In genomic region chr13:30743319-30744055, GRCh38 we compare ENCODE assay signal across 8 cellular contexts. TPM values are rescaled to one million over a fixed set of nuclear protein-coding genes. Genes with fewer than 3 reads are reported as not detected.
A peak's percentile ranks its signal among the peaks of the same experiment; 100 is the strongest.
DNase-seq lines count a peak whose midpoint lies in the region; ATAC-seq, FAIRE-seq and TF ChIP-seq lines count a peak whose summit lies in the region.

No MANE protein-coding gene starts in this region.

- no peaks in the 10 kb centered on the region for H4K20me1 ChIP-seq in SK-N-SH (ENCODE audit: insufficient read depth)

- CTCF ChIA-PET in SK-N-SH (lab: Yijun Ruan, JAX) (no interaction called here), HEK293T (lab: Yijun Ruan, JAX) (no interaction called here)

- H3K4me3 ChIP-seq in SK-N-SH (ENCODE audit: low read depth in 2 of 2, low read length in 1 of 2) (no peak overlapping the region), sigmoid colon (no peak overlapping the region), thyroid gland (replicated peaks in 1 of 3) (no peak overlapping the region)

- H3K9ac ChIP-seq in SK-N-SH: peak overlapping the region; percentile 48

- no peaks in the 10 kb centered on the region for H3K9me2 ChIP-seq in SK-N-SH

- intact Hi-C loops in sigmoid colon (cut with DNase I) (no loop called here), thyroid gland (cut with DNase I) (no loop called here)

- no peaks in the 10 kb centered on the region for H3K9me3 ChIP-seq in SK-N-SH
- H3K9me3 ChIP-seq in sigmoid colon: no peaks in the 10 kb centered on the region
- H3K9me3 ChIP-seq in thyroid gland: no peaks in the 10 kb centered on the region

- H3K27me3 ChIP-seq in SK-N-SH (ENCODE audit: insufficient read depth) (no peaks in the 10 kb centered on the region), sigmoid colon (no peaks in the 10 kb centered on the region), thyroid gland (no peaks in the 10 kb centered on the region)

- no peak overlapping the region for H2AFZ ChIP-seq in SK-N-SH (ENCODE audit: low read depth)

- H3F3A ChIP-seq in SK-N-SH (replicated peaks; ENCODE audit: insufficient read depth): peaks cover 25% of the 10 kb centered on the region

- no peak for TF ChIP-seq POLR2A in H54 (IDR thresholded peaks at IDR 0.05; ENCODE audit: low read depth, low read length)
- no peak for TF ChIP-seq POLR2A in sigmoid colon (IDR thresholded peaks at IDR 0.05)
- no peak for TF ChIP-seq POLR2A in thyroid gland (IDR thresholded peaks at IDR 0.05)

- POLR2A ChIA-PET in SK-N-SH (lab: Yijun Ruan, JAX): no interaction called here
- POLR2A ChIA-PET in HEK293T (lab: Yijun Ruan, JAX): no interaction called here

- H3K4me1 ChIP-seq in SK-N-SH (ENCODE audit: control insufficient read depth in 1 of 2, insufficient read depth in 2 of 2, low read depth in 1 of 2, low read length in 1 of 2) (peaks cover 8 to 31% of the 10 kb centered on the region in 2 experiments; a peak in 3 of 4 replicates), sigmoid colon (peaks cover 0 to 27% (median 20%) of the 10 kb centered on the region in 4 donors), thyroid gland (peaks cover 0 to 16% of the 10 kb centered on the region in 2 donors)

- no peak for ATAC-seq in HG03439 (IDR thresholded peaks at IDR 0.05; ENCODE audit: unreplicated experiment)

- no peaks in the 10 kb centered on the region for H3K79me2 ChIP-seq in SK-N-SH (ENCODE audit: insufficient read depth)

- FAIRE-seq in H54 (lab: Jason Lieb, UNC): no peak

- TF ChIP-seq EP300 in SK-N-SH (IDR thresholded peaks at IDR 0.05; ENCODE audit: borderline replicate concordance in 1 of 2, low read depth in 1 of 2, low read length in 1 of 2) (peak; percentile 70 to 95), sigmoid colon (IDR thresholded peaks at IDR 0.05) (no peak)

- peak; percentile 61 for DNase-seq in H54 (ENCODE audit: insufficient read length, low spot score)
- no peak for DNase-seq in SK-N-SH
- peak; percentile 90 for DNase-seq in fibroblast of the conjunctiva (ENCODE audit: low read depth)
- DNase-seq in sigmoid colon: no peak
- no peak for DNase-seq in RPMI8226
- DNase-seq in HEK293T (ENCODE audit: extremely low spot score): no peak
- DNase-seq in thyroid gland: no peak

- TF ChIP-seq CTCF in SK-N-SH (IDR thresholded peaks at IDR 0.05): no peak; the same call in 1 of the 2 replicates
- TF ChIP-seq CTCF in sigmoid colon (IDR thresholded peaks at IDR 0.05): no peak
- no peak for TF ChIP-seq CTCF in thyroid gland (IDR thresholded peaks at IDR 0.05)

- H3K36me3 ChIP-seq in SK-N-SH (replicated peaks in 1 of 2; ENCODE audit: control insufficient read depth in 1 of 2, insufficient read depth in 2 of 2, low read length in 1 of 2) (no peaks in the 10 kb centered on the region), sigmoid colon (no peaks in the 10 kb centered on the region), thyroid gland (no peaks in the 10 kb centered on the region)

- TF ChIP-seq RAD21 in SK-N-SH (IDR thresholded peaks at IDR 0.05; ENCODE audit: low read length): no peak

- 9% methylated on average over 4 of the region's 4 CpGs for WGBS in SK-N-SH (ENCODE audit: low lambda C conversion rate)
- WGBS in sigmoid colon, 2 donors: 48 to 58% methylated on average over 4 of the region's 4 CpGs
- WGBS in thyroid gland, 2 donors: 66 to 67% methylated on average over 4 of the region's 4 CpGs

- peak overlapping the region; percentile 56 to 92; a peak in 3 of 4 replicates for H3K27ac ChIP-seq in SK-N-SH (ENCODE audit: low read depth in 2 of 2, low read length in 1 of 2)
- peak overlapping the region; percentile 46 to 62 (median 54) for H3K27ac ChIP-seq in sigmoid colon
- H3K27ac ChIP-seq in thyroid gland: no peak overlapping the region

- peak overlapping the region; percentile 72 for H3K4me2 ChIP-seq in SK-N-SH

TF ChIP-seq in SK-N-SH, 30 proteins besides CTCF, POLR2A, EP300 and RAD21 (continues in another document):
- TF ChIP-seq, protein P1, sequence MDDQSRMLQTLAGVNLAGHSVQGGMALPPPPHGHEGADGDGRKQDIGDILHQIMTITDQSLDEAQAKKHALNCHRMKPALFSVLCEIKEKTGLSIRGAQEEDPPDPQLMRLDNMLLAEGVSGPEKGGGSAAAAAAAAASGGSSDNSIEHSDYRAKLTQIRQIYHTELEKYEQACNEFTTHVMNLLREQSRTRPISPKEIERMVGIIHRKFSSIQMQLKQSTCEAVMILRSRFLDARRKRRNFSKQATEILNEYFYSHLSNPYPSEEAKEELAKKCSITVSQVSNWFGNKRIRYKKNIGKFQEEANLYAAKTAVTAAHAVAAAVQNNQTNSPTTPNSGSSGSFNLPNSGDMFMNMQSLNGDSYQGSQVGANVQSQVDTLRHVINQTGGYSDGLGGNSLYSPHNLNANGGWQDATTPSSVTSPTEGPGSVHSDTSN (IDR thresholded peaks at IDR 0.05): peak; percentile 87
- TF ChIP-seq, protein P2, sequence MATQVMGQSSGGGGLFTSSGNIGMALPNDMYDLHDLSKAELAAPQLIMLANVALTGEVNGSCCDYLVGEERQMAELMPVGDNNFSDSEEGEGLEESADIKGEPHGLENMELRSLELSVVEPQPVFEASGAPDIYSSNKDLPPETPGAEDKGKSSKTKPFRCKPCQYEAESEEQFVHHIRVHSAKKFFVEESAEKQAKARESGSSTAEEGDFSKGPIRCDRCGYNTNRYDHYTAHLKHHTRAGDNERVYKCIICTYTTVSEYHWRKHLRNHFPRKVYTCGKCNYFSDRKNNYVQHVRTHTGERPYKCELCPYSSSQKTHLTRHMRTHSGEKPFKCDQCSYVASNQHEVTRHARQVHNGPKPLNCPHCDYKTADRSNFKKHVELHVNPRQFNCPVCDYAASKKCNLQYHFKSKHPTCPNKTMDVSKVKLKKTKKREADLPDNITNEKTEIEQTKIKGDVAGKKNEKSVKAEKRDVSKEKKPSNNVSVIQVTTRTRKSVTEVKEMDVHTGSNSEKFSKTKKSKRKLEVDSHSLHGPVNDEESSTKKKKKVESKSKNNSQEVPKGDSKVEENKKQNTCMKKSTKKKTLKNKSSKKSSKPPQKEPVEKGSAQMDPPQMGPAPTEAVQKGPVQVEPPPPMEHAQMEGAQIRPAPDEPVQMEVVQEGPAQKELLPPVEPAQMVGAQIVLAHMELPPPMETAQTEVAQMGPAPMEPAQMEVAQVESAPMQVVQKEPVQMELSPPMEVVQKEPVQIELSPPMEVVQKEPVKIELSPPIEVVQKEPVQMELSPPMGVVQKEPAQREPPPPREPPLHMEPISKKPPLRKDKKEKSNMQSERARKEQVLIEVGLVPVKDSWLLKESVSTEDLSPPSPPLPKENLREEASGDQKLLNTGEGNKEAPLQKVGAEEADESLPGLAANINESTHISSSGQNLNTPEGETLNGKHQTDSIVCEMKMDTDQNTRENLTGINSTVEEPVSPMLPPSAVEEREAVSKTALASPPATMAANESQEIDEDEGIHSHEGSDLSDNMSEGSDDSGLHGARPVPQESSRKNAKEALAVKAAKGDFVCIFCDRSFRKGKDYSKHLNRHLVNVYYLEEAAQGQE (IDR thresholded peaks at IDR 0.05; ENCODE audit: low read depth, low read length): 0 out of 2 replicates have a peak, but pooled peaks have one; percentile 63
- peak; percentile 29; the same call in 1 of the 2 replicates for TF ChIP-seq GABPA (IDR thresholded peaks at IDR 0.05; ENCODE audit: low read depth)
- TF ChIP-seq TCF12 (IDR thresholded peaks at IDR 0.05): peak; percentile 98
- peak; percentile 97 for TF ChIP-seq JUND (IDR thresholded peaks at IDR 0.05)

TF ChIP-seq in HEK293T, 16 proteins besides CTCF, POLR2A, EP300 and RAD21:
- no peak for TF ChIP-seq L3MBTL2 (conservative IDR thresholded peaks at IDR 0.05)
- TF ChIP-seq ZNF384 (IDR thresholded peaks at IDR 0.05): no peak
- TF ChIP-seq BHLHE40 (IDR thresholded peaks at IDR 0.05; ENCODE audit: borderline replicate concordance): no peak
- no peak for TF ChIP-seq TARDBP (IDR thresholded peaks at IDR 0.05)
- no peak for TF ChIP-seq ELF4 (IDR thresholded peaks at IDR 0.05)
- TF ChIP-seq PKNOX1 (IDR thresholded peaks at IDR 0.05): no peak
- no peak for TF ChIP-seq NFRKB (IDR thresholded peaks at IDR 0.05)
- TF ChIP-seq FOXM1 (IDR thresholded peaks at IDR 0.05; ENCODE audit: borderline replicate concordance): no peak
- TF ChIP-seq HDGF (IDR thresholded peaks at IDR 0.05; ENCODE audit: borderline replicate concordance): no peak
- TF ChIP-seq SP1 (IDR thresholded peaks at IDR 0.05): no peak
- no peak for TF ChIP-seq FOXK2 (IDR thresholded peaks at IDR 0.05)
- TF ChIP-seq CTBP1 (IDR thresholded peaks at IDR 0.05; ENCODE audit: borderline replicate concordance): no peak

RNA-seq across cellular contexts. Expression of gene ALOX5AP, which starts 8.1 kb away (rescaled TPM):
- 1.2 and 1.3 TPM in 2 replicates for polyA plus RNA-seq in SK-N-SH (2012; rRNA removed)
- 0.90 and 1.6 TPM in 2 replicates for polyA plus RNA-seq in SK-N-SH (2012; cell fraction: cytosol; rRNA removed)
- polyA plus RNA-seq in SK-N-SH (2012; cell fraction: nucleus; rRNA removed): 0.47 and 0.83 TPM in 2 replicates
- total RNA-seq in sigmoid colon: 10 to 100 TPM; 11.6 to 24.8 (median 21.6) TPM
- polyA plus RNA-seq in sigmoid colon: 10 to 100 TPM; 13.2 to 65.0 (median 25.6) TPM
- 10 to 100 TPM in 1 of 4 donors, 1 to 10 TPM in 3; 3.6 to 13.4 (median 6.1) TPM for total RNA-seq in thyroid gland

Comparison
In these comparisons a context has a peak if more than half of its experiments do, and no peak if none do; other contexts are left out.
1. DNase-seq: peak in H54 (single experiment) and fibroblast of the conjunctiva (single experiment); none in SK-N-SH (single experiment), sigmoid colon (single experiment), RPMI8226 (single experiment), HEK293T (single experiment) and thyroid gland (0 of 2).
2. H3K27ac ChIP-seq: peak in SK-N-SH (2 of 2) and sigmoid colon (4 of 4); none in thyroid gland (0 of 3).